Comparison of ENCODE assay signal across 8 cellular contexts in genomic region chr11:1310315-1310687, GRCh38. TPM values are rescaled to one million over a fixed set of nuclear protein-coding genes. Genes with fewer than 3 reads are reported as not detected.
DNase-seq lines count a peak whose midpoint lies in the region; ATAC-seq and TF ChIP-seq lines count a peak whose summit lies in the region.

No MANE protein-coding gene starts in this region.

- H3K4me1 ChIP-seq in SJSA1 (replicated peaks) = peaks cover 11% of the 10 kb centered on the region
- H3K4me1 ChIP-seq in fibroblast of lung (ENCODE audit: control insufficient read depth, extremely low read depth, insufficient read depth, low read length) = peaks cover 3% of the 10 kb centered on the region
- H3K4me1 ChIP-seq in rectal smooth muscle tissue (ENCODE audit: control insufficient read depth, insufficient read depth, low read length) = peaks cover 9% of the 10 kb centered on the region

- peak overlapping the region; percentile 78 for H3K4me3 ChIP-seq in GM12875 (ENCODE audit: low read depth, low read length)
- peak overlapping the region; percentile 94 for H3K4me3 ChIP-seq in SJSA1
- H3K4me3 ChIP-seq in fibroblast of lung (replicated peaks in 1 of 4; ENCODE audit: control extremely low read depth in 1 of 4, insufficient read depth in 1 of 4, low read depth in 3 of 4, low read length in 4 of 4) = peak overlapping the region; percentile 42 to 69 (median 51)
- peak overlapping the region; percentile 94 for H3K4me3 ChIP-seq in rectal smooth muscle tissue (ENCODE audit: low read length)

- H2AFZ ChIP-seq in fibroblast of lung (ENCODE audit: low read length) = peak overlapping the region; percentile 95

- H3K9ac ChIP-seq in fibroblast of lung (ENCODE audit: insufficient read depth, low read length) = peak overlapping the region; percentile 75
- H3K9ac ChIP-seq in rectal smooth muscle tissue (ENCODE audit: low read length) = peak overlapping the region; percentile 89

- peak overlapping the region; percentile 72 for H3K4me2 ChIP-seq in fibroblast of lung (ENCODE audit: extremely low read depth, insufficient read depth, low read length)

- ATAC-seq in GM21526 (IDR thresholded peaks at IDR 0.05; ENCODE audit: low FRiP score, unreplicated experiment) = no peak

- peak overlapping the region; percentile 63 for H3K27ac ChIP-seq in SJSA1
- H3K27ac ChIP-seq in fibroblast of lung (ENCODE audit: insufficient read depth, low read length) = peak overlapping the region; percentile 77
- peak overlapping the region; percentile 96 for H3K27ac ChIP-seq in rectal smooth muscle tissue (ENCODE audit: low read depth, low read length)

- no peaks in the 10 kb centered on the region for H4K20me1 ChIP-seq in fibroblast of lung (ENCODE audit: control insufficient read depth, extremely low read depth, insufficient read depth, low read length)

- H3K79me2 ChIP-seq in fibroblast of lung (ENCODE audit: control insufficient read depth, insufficient read depth, low read length) = peaks cover 31% of the 10 kb centered on the region

- H3K27me3 ChIP-seq in SJSA1 (replicated peaks) (no peaks in the 10 kb centered on the region), fibroblast of lung (ENCODE audit: control insufficient read depth, insufficient read depth, low read length) (no peaks in the 10 kb centered on the region), rectal smooth muscle tissue (ENCODE audit: control insufficient read depth, insufficient read depth, low read length) (no peaks in the 10 kb centered on the region)

- no peak for TF ChIP-seq CTCF in GM12875 (IDR thresholded peaks at IDR 0.05; ENCODE audit: borderline replicate concordance, insufficient read depth, low read depth, low read length)
- no peak for TF ChIP-seq CTCF in fibroblast of lung (conservative IDR thresholded peaks at IDR 0.05 in 1 of 2, IDR thresholded peaks at IDR 0.05 in 1 of 2; ENCODE audit: low read depth in 1 of 2, low read length in 2 of 2)

- H3K36me3 ChIP-seq in SJSA1 (peaks cover 4% of the 10 kb centered on the region), fibroblast of lung (ENCODE audit: control insufficient read depth, insufficient read depth, low read length) (peaks cover 2% of the 10 kb centered on the region), rectal smooth muscle tissue (ENCODE audit: control insufficient read depth, insufficient read depth, low read length) (peaks cover 4% of the 10 kb centered on the region)

- no peaks in the 10 kb centered on the region; the same call in 1 of the 2 replicates for H3K9me3 ChIP-seq in SJSA1 (replicated peaks)
- H3K9me3 ChIP-seq in fibroblast of lung (ENCODE audit: control insufficient read depth, insufficient read depth, low read depth, low read length) = no peaks in the 10 kb centered on the region

- no peak for DNase-seq in SJSA1 (ENCODE audit: low read depth in 1 of 2, low spot score in 2 of 2)
- DNase-seq in fibroblast of lung (ENCODE audit: low read depth in 2 of 2) = no peak
- DNase-seq in SW 1271 (lab: John Stamatoyannopoulos, UW) = no peak
- DNase-seq in stimulated activated CD4-positive, alpha-beta T cell treated with anti-CD3 and anti-CD28 coated beads, Interleukin-4, amount 100 ng/mL, for 4 hours = no peak
- DNase-seq in NCI-H2081 (lab: John Stamatoyannopoulos, UW) = no peak

RNA-seq across cellular contexts. Expression of gene TOLLIP, which starts 0.9 kb away (rescaled TPM):
- total RNA-seq in SJSA1 (2014; rRNA removed; shearing (Covaris generic)) = 18.8 and 19.3 TPM in 2 replicates
- total RNA-seq in fibroblast of lung = 21.8 and 28.4 TPM in 2 replicates
- polyA plus RNA-seq in fibroblast of lung = 34.6 and 40.4 TPM in 2 replicates
- polyA plus RNA-seq in fibroblast of lung (2012) = 46.5 and 52.3 TPM in 2 replicates
- polyA minus RNA-seq in fibroblast of lung (ENCODE audit: low replicate concordance) = 48.8 and 123 TPM in 2 replicates
